18 cellular contexts compared by ENCODE assay signal in genomic region chr7:104363355-104363754, GRCh38. TPM values are rescaled to one million over a fixed set of nuclear protein-coding genes. Genes with fewer than 3 reads are reported as not detected.
A peak's percentile ranks its signal among the peaks of the same experiment; 100 is the strongest.
DNase-seq lines count a peak whose midpoint lies in the region; ATAC-seq and TF ChIP-seq lines count a peak whose summit lies in the region.
"Had no signal": no experiment of that assay in that cellular context is flagged by ENCODE, and none has a peak within 500 bp of the region (broad histone marks: within the 10 kb centered on the region; RNA-seq: fewer than 3 reads in every experiment).

No MANE protein-coding gene starts in this region.

- no peak overlapping the region for H3K4me3 Mint-ChIP-seq in H9
- H3K4me3 Mint-ChIP-seq in endodermal cell: no peak overlapping the region
- no peak overlapping the region for H3K4me3 Mint-ChIP-seq in type B pancreatic cell
- H3K4me3 Mint-ChIP-seq: CD14-positive monocyte; CD4-positive, alpha-beta memory T cell had no signal

- no peaks in the 10 kb centered on the region for H3K23me2 ChIP-seq in H9 (ENCODE audit: insufficient read length, low read depth, low read length, poor library complexity, severe bottlenecking)

- no peak overlapping the region for H3K9ac ChIP-seq in H9 (ENCODE audit: extremely low read depth, insufficient read length, low read length)
- H3K9ac ChIP-seq in endodermal cell (ENCODE audit: extremely low read depth, low read length, poor library complexity, severe bottlenecking): no peak overlapping the region
- H3K9ac ChIP-seq: BLaER1, GM23248 had no signal

- H3K4me1 ChIP-seq in H9 (ENCODE audit: insufficient read depth, low read length): peaks cover 6% of the 10 kb centered on the region; the same call in 1 of the 2 replicates
- peaks cover 9% of the 10 kb centered on the region for H3K4me1 ChIP-seq in endodermal cell (ENCODE audit: control insufficient read depth, insufficient read depth, low read length)
- H3K4me1 ChIP-seq: BLaER1, HAP-1 had no signal

- H3K23ac ChIP-seq in H9 (ENCODE audit: insufficient read length, low read depth, low read length): no peak overlapping the region

- no peaks in the 10 kb centered on the region for H3K79me1 ChIP-seq in H9 (ENCODE audit: insufficient read depth, low read depth, low read length, poor library complexity, severe bottlenecking)

- TF ChIP-seq CTCF in H9 (conservative IDR thresholded peaks at IDR 0.05) (no peak), endodermal cell (conservative IDR thresholded peaks at IDR 0.05) (no peak), type B pancreatic cell (conservative IDR thresholded peaks at IDR 0.05) (no peak)

- H4K5ac ChIP-seq in H9 (ENCODE audit: insufficient read length, low read depth, low read length): no peak overlapping the region

- H2BK5ac ChIP-seq in H9 (ENCODE audit: insufficient read length, low read length): no peak overlapping the region

- H3K18ac ChIP-seq in H9 (ENCODE audit: insufficient read length, low read depth, low read length): no peak overlapping the region

- H3K36me3 ChIP-seq in endodermal cell (ENCODE audit: control insufficient read depth, insufficient read depth, low read length): no peaks in the 10 kb centered on the region
- H3K36me3 ChIP-seq: BLaER1, HAP-1 had no signal

- H3K79me2 ChIP-seq in H9 (ENCODE audit: insufficient read depth, low read length): no peaks in the 10 kb centered on the region

- no peak overlapping the region for H3K4me2 ChIP-seq in H9 (ENCODE audit: insufficient read depth, insufficient read length, low read length)
- H3K4me2 ChIP-seq: BLaER1 had no signal

- peaks cover 0 to 5% (median 0%) of the 10 kb centered on the region in 3 experiments; a peak in 2 of 7 replicates for H3K36me3 Mint-ChIP-seq in H9 (ENCODE audit: insufficient read depth in 1 of 3, low read depth in 3 of 3)
- H3K36me3 Mint-ChIP-seq in endodermal cell (ENCODE audit: low read depth): no peaks in the 10 kb centered on the region
- H3K36me3 Mint-ChIP-seq in type B pancreatic cell: no peaks in the 10 kb centered on the region
- H3K36me3 Mint-ChIP-seq: CD14-positive monocyte; CD4-positive, alpha-beta memory T cell had no signal

- H3T11ph ChIP-seq in H9 (ENCODE audit: low read length): no peak overlapping the region

- no peak overlapping the region for H3K4ac ChIP-seq in H9 (ENCODE audit: low read depth, low read length)

- H3K27ac Mint-ChIP-seq in H9 (no peak overlapping the region; a peak in 2 of 7 replicates), endodermal cell (no peak overlapping the region), type B pancreatic cell (peak overlapping the region; percentile 53)
- H3K27ac Mint-ChIP-seq: CD14-positive monocyte; CD4-positive, alpha-beta memory T cell had no signal

- no peak for ATAC-seq in GM21360 (IDR thresholded peaks at IDR 0.05; ENCODE audit: unreplicated experiment)
- no peak for ATAC-seq in stimulated activated naive CD8-positive, alpha-beta T cell treated with anti-CD3 and anti-CD28 coated beads, Interleukin-15, Interleukin-2, amounts not matched to agents 100 U/mL and 50 U/mL, for 24 hours
- ATAC-seq: GM12878 had no signal

- H3K9me3 Mint-ChIP-seq in H9 (no peaks in the 10 kb centered on the region), endodermal cell (peaks cover 8% of the 10 kb centered on the region), type B pancreatic cell (no peaks in the 10 kb centered on the region)

- H4K20me1 ChIP-seq in H9 (ENCODE audit: control insufficient read depth, insufficient read depth, insufficient read length): no peaks in the 10 kb centered on the region
- H4K20me1 ChIP-seq: BLaER1 had no signal

- H3K9me3 ChIP-seq in H9 (ENCODE audit: control insufficient read depth, low read depth, low read length) (no peaks in the 10 kb centered on the region), endodermal cell (ENCODE audit: control insufficient read depth, low read length) (no peaks in the 10 kb centered on the region)
- H3K9me3 ChIP-seq: BLaER1, HAP-1 had no signal

- H2AFZ ChIP-seq in H9 (ENCODE audit: low read length): no peak overlapping the region
- H2AFZ ChIP-seq: GM23248 had no signal

- peaks cover 17 to 33% of the 10 kb centered on the region in 2 experiments for H3K4me1 Mint-ChIP-seq in H9
- peaks cover 43% of the 10 kb centered on the region for H3K4me1 Mint-ChIP-seq in endodermal cell
- H3K4me1 Mint-ChIP-seq in type B pancreatic cell (ENCODE audit: unreplicated experiment): peaks cover 30% of the 10 kb centered on the region
- H3K4me1 Mint-ChIP-seq: CD14-positive monocyte; CD4-positive, alpha-beta memory T cell had no signal

- no peak overlapping the region for H2AK5ac ChIP-seq in H9 (ENCODE audit: insufficient read length, low read length)

- no peak overlapping the region for H2BK15ac ChIP-seq in H9 (ENCODE audit: low read depth, low read length)

- H3K27me3 Mint-ChIP-seq in H9 (ENCODE audit: low read depth) (peaks cover 2% of the 10 kb centered on the region; the same call in 1 of the 2 replicates), endodermal cell (ENCODE audit: insufficient read depth) (no peaks in the 10 kb centered on the region), type B pancreatic cell (peaks cover 52% of the 10 kb centered on the region)

- H4K8ac ChIP-seq in H9 (replicated peaks; ENCODE audit: insufficient read length, low read depth, low read length): no peak overlapping the region

- no peak overlapping the region for H4K91ac ChIP-seq in H9 (ENCODE audit: insufficient read length, low read depth, low read length)

- peak; percentile 14 for DNase-seq in ELF-1 (ENCODE audit: low read depth, low spot score)
- peak; percentile 31 for DNase-seq in H9
- DNase-seq in endodermal cell: peak; percentile 51
- DNase-seq in type B pancreatic cell (ENCODE audit: extremely low spot score, unreplicated experiment): no peak
- no peak for DNase-seq in stimulated activated naive CD8-positive, alpha-beta T cell treated with anti-CD3 and anti-CD28 coated beads, Interleukin-15, Interleukin-2, amounts not matched to agents 100 U/mL and 50 U/mL, for 24 hours
- DNase-seq in SKM-1 treated with dmso at 0.1 percent for 144 hours (lab: John Stamatoyannopoulos, UW; ENCODE audit: unreplicated experiment): no peak
- DNase-seq: 8988T; CD4-positive, alpha-beta memory T cell; GM23248 had no signal

- H2BK20ac ChIP-seq in H9 (ENCODE audit: low read depth, low read length, poor library complexity, severe bottlenecking): no peak overlapping the region

- no CpG with 5 or more reads among the region's 5 CpGs for WGBS in H9 (ENCODE audit: extremely low coverage, insufficient read length, low lambda C conversion rate)
- WGBS in endodermal cell (ENCODE audit: insufficient coverage in 1 of 2, insufficient read length in 1 of 2), 2 experiments: 93 to 96% methylated on average over 4 to 5 of the region's 5 CpGs

- no peaks in the 10 kb centered on the region for H3K27me3 ChIP-seq in H9 (ENCODE audit: insufficient read depth, low read length)
- H3K27me3 ChIP-seq in endodermal cell (ENCODE audit: control insufficient read depth, insufficient read depth, low read length, poor library complexity, severe bottlenecking): no peaks in the 10 kb centered on the region
- H3K27me3 ChIP-seq: BLaER1 had no signal

- H3K27ac ChIP-seq in H9 (ENCODE audit: insufficient read length, low read depth, low read length) (no peak overlapping the region), endodermal cell (ENCODE audit: low read depth, low read length) (no peak overlapping the region)
- H3K27ac ChIP-seq: BLaER1, GM23248 had no signal

- H3K14ac ChIP-seq in H9 (ENCODE audit: insufficient read depth, low read length): 0 out of 2 replicates have a peak overlapping the region, but pooled peaks have one; percentile 1

- H2BK120ac ChIP-seq in H9 (ENCODE audit: low read depth, low read length, poor library complexity, severe bottlenecking): no peak overlapping the region

- no peak overlapping the region for H3K4me3 ChIP-seq in endodermal cell (ENCODE audit: low read length)
- H3K4me3 ChIP-seq: BLaER1, GM12878, GM23248, HAP-1 had no signal

- no peak overlapping the region for H3K56ac ChIP-seq in H9 (ENCODE audit: insufficient read length, low read depth, low read length)

- H2BK12ac ChIP-seq in H9 (ENCODE audit: insufficient read length, low read depth, low read length): no peak overlapping the region

RNA-seq across cellular contexts. Expression of gene LHFPL3, which starts 35.0 kb away (rescaled TPM):
- total RNA-seq in H9 (2021) (not detected in 2 replicates), endodermal cell (not detected), type B pancreatic cell (ENCODE audit: low replicate concordance) (0.31 TPM in 1 of 2 replicates, not detected in the other)
- polyA plus RNA-seq in endodermal cell (2013, experiment 1 of 2): 0.11 TPM
- 0.25 TPM for polyA plus RNA-seq in endodermal cell (2013, experiment 2 of 2)
- total RNA-seq: A673; CD4-positive, alpha-beta memory T cell; G401; GM12878; GM23248; HT-29 had no signal
- polyA plus RNA-seq: AG04450; CD14-positive monocyte; CD4-positive, alpha-beta memory T cell; GM23248 had no signal

Comparison
In these comparisons a context has a peak if more than half of its experiments do, and no peak if none do; other contexts are left out.
1. DNase-seq: peak in ELF-1 (single experiment), H9 (single experiment) and endodermal cell (single experiment); none in type B pancreatic cell (single experiment), stimulated activated naive CD8-positive, alpha-beta T cell treated with anti-CD3 and anti-CD28 coated beads, Interleukin-15, Interleukin-2, amounts not matched to agents 100 U/mL and 50 U/mL, for 24 hours (single experiment) and SKM-1 treated with dmso at 0.1 percent for 144 hours (single experiment).